ENCODE assay signal across 8 cellular contexts in genomic region chr2:14884651-14885050, GRCh38.
"Had no signal": no experiment of that assay in that cellular context is flagged by ENCODE, and none has a peak within 500 bp of the region (broad histone marks: within the 10 kb centered on the region; RNA-seq: fewer than 3 reads in every experiment).

No MANE protein-coding gene starts in this region.

- FAIRE-seq: G401.6, GM12878, GM12891, GM12892, GM18507, GM19239 had no signal

- DNase-seq: GDM1, GF-D8 had no signal

- H3K4me3 ChIP-seq: GM12878 had no signal

- ATAC-seq: GM12878 had no signal
